Comparison of ENCODE assay signal across 1 cellular context in the genomic region with DNA sequence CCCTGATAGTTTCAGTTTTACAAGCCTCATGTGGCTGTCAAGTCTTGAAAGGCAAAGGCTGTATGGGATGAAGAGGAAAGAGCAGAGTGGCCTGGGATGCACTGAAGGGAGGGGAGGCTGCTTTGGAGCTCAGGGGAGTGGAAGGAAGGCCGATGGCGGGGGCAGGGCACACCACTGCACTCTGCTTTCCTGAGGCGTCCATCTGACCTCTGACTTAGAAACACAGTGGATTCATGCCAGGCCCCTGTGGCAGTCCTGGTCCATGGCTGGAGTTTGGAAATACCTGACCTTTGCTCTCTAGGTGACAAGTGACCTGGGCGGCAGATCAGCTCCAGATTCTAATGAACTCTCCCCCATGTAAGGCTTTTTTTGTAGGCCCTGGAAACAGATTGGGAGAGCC.
A peak's percentile ranks its signal among the peaks of the same experiment; 100 is the strongest.
TF ChIP-seq lines count a peak whose summit lies in the region.

No MANE protein-coding gene starts in this region.

TF ChIP-seq in HepG2, 621 proteins besides CTCF, POLR2A, EP300 and RAD21 (continued from another document and continues in another):
- TF ChIP-seq, protein P1, sequence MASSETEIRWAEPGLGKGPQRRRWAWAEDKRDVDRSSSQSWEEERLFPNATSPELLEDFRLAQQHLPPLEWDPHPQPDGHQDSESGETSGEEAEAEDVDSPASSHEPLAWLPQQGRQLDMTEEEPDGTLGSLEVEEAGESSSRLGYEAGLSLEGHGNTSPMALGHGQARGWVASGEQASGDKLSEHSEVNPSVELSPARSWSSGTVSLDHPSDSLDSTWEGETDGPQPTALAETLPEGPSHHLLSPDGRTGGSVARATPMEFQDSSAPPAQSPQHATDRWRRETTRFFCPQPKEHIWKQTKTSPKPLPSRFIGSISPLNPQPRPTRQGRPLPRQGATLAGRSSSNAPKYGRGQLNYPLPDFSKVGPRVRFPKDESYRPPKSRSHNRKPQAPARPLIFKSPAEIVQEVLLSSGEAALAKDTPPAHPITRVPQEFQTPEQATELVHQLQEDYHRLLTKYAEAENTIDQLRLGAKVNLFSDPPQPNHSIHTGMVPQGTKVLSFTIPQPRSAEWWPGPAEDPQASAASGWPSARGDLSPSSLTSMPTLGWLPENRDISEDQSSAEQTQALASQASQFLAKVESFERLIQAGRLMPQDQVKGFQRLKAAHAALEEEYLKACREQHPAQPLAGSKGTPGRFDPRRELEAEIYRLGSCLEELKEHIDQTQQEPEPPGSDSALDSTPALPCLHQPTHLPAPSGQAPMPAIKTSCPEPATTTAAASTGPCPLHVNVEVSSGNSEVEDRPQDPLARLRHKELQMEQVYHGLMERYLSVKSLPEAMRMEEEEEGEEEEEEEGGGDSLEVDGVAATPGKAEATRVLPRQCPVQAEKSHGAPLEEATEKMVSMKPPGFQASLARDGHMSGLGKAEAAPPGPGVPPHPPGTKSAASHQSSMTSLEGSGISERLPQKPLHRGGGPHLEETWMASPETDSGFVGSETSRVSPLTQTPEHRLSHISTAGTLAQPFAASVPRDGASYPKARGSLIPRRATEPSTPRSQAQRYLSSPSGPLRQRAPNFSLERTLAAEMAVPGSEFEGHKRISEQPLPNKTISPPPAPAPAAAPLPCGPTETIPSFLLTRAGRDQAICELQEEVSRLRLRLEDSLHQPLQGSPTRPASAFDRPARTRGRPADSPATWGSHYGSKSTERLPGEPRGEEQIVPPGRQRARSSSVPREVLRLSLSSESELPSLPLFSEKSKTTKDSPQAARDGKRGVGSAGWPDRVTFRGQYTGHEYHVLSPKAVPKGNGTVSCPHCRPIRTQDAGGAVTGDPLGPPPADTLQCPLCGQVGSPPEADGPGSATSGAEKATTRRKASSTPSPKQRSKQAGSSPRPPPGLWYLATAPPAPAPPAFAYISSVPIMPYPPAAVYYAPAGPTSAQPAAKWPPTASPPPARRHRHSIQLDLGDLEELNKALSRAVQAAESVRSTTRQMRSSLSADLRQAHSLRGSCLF (CRISPR knock-in tag; IDR thresholded peaks at IDR 0.05; ENCODE audit: borderline replicate concordance) = no peak
- TF ChIP-seq ZNF180 (CRISPR knock-in tag; IDR thresholded peaks at IDR 0.05; ENCODE audit: borderline replicate concordance, low read depth) (no peak), KDM3A (CRISPR knock-in tag; IDR thresholded peaks at IDR 0.05; ENCODE audit: low read depth) (no peak; the same call in 1 of the 2 replicates), CAMTA2 (CRISPR knock-in tag; IDR thresholded peaks at IDR 0.05; ENCODE audit: borderline replicate concordance) (no peak), ZNF775 (CRISPR knock-in tag; IDR thresholded peaks at IDR 0.05; ENCODE audit: borderline replicate concordance) (no peak), ZSCAN20 (CRISPR knock-in tag; IDR thresholded peaks at IDR 0.05; ENCODE audit: borderline replicate concordance) (no peak), ZNF446 (CRISPR knock-in tag; IDR thresholded peaks at IDR 0.05) (no peak), TMF1 (CRISPR knock-in tag; IDR thresholded peaks at IDR 0.05; ENCODE audit: low read depth) (no peak), ZNF678 (CRISPR knock-in tag; IDR thresholded peaks at IDR 0.05) (no peak), FOSL2 (CRISPR knock-in tag; IDR thresholded peaks at IDR 0.05) (peak; percentile 42), TAF1 (CRISPR knock-in tag; IDR thresholded peaks at IDR 0.05) (no peak), MED13 (CRISPR knock-in tag; IDR thresholded peaks at IDR 0.05) (no peak), FLYWCH1 (CRISPR knock-in tag; IDR thresholded peaks at IDR 0.05) (no peak), BRCA1 (CRISPR knock-in tag; IDR thresholded peaks at IDR 0.05) (no peak), ARNT (IDR thresholded peaks at IDR 0.05) (no peak), ZNF75D (CRISPR knock-in tag; IDR thresholded peaks at IDR 0.05; ENCODE audit: borderline replicate concordance) (no peak), JUNB (CRISPR knock-in tag; IDR thresholded peaks at IDR 0.05; ENCODE audit: borderline replicate concordance) (no peak), ZNF484 (CRISPR knock-in tag; IDR thresholded peaks at IDR 0.05; ENCODE audit: borderline replicate concordance, low read depth) (no peak), ZNF772 (CRISPR knock-in tag; IDR thresholded peaks at IDR 0.05) (no peak), ZNF329 (CRISPR knock-in tag; IDR thresholded peaks at IDR 0.05; ENCODE audit: low read depth) (0 out of 2 replicates have a peak, but pooled peaks have one; percentile 10), MIXL1 (CRISPR knock-in tag; IDR thresholded peaks at IDR 0.05) (0 out of 2 replicates have a peak, but pooled peaks have one; percentile 26), BCL6 (CRISPR knock-in tag; IDR thresholded peaks at IDR 0.05) (peak; percentile 40; the same call in 1 of the 2 replicates), ZNF674 (CRISPR knock-in tag; IDR thresholded peaks at IDR 0.05; ENCODE audit: low read depth) (no peak), RARA (CRISPR knock-in tag; IDR thresholded peaks at IDR 0.05) (peak; percentile 81), DNMT1 (CRISPR knock-in tag; IDR thresholded peaks at IDR 0.05) (no peak), JDP2 (CRISPR knock-in tag; IDR thresholded peaks at IDR 0.05; ENCODE audit: borderline replicate concordance) (no peak), ESRRA (CRISPR knock-in tag; IDR thresholded peaks at IDR 0.05; ENCODE audit: low read depth) (peak; percentile 86; the same call in 1 of the 2 replicates), SP1 (IDR thresholded peaks at IDR 0.05) (no peak), SP1 (CRISPR knock-in tag; IDR thresholded peaks at IDR 0.05) (no peak), SP2 (CRISPR knock-in tag; IDR thresholded peaks at IDR 0.05) (no peak), FOXK2 (IDR thresholded peaks at IDR 0.05) (no peak), ZFP90 (CRISPR knock-in tag; IDR thresholded peaks at IDR 0.05; ENCODE audit: borderline replicate concordance) (no peak), JARID2 (CRISPR knock-in tag; IDR thresholded peaks at IDR 0.05; ENCODE audit: insufficient replicate concordance) (no peak), TEAD3 (CRISPR knock-in tag; optimal IDR thresholded peaks at IDR 0.05; ENCODE audit: borderline replicate concordance) (peak; percentile 82)
- TF ChIP-seq, protein P2, sequence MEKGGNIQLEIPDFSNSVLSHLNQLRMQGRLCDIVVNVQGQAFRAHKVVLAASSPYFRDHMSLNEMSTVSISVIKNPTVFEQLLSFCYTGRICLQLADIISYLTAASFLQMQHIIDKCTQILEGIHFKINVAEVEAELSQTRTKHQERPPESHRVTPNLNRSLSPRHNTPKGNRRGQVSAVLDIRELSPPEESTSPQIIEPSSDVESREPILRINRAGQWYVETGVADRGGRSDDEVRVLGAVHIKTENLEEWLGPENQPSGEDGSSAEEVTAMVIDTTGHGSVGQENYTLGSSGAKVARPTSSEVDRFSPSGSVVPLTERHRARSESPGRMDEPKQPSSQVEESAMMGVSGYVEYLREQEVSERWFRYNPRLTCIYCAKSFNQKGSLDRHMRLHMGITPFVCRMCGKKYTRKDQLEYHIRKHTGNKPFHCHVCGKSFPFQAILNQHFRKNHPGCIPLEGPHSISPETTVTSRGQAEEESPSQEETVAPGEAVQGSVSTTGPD (CRISPR knock-in tag; IDR thresholded peaks at IDR 0.05) = no peak
- TF ChIP-seq, protein P3, sequence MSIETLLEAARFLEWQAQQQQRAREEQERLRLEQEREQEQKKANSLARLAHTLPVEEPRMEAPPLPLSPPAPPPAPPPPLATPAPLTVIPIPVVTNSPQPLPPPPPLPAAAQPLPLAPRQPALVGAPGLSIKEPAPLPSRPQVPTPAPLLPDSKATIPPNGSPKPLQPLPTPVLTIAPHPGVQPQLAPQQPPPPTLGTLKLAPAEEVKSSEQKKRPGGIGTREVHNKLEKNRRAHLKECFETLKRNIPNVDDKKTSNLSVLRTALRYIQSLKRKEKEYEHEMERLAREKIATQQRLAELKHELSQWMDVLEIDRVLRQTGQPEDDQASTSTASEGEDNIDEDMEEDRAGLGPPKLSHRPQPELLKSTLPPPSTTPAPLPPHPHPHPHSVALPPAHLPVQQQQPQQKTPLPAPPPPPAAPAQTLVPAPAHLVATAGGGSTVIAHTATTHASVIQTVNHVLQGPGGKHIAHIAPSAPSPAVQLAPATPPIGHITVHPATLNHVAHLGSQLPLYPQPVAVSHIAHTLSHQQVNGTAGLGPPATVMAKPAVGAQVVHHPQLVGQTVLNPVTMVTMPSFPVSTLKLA (IDR thresholded peaks at IDR 0.05) = no peak
- TF ChIP-seq, protein P4, sequence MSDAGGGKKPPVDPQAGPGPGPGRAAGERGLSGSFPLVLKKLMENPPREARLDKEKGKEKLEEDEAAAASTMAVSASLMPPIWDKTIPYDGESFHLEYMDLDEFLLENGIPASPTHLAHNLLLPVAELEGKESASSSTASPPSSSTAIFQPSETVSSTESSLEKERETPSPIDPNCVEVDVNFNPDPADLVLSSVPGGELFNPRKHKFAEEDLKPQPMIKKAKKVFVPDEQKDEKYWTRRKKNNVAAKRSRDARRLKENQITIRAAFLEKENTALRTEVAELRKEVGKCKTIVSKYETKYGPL (CRISPR knock-in tag; IDR thresholded peaks at IDR 0.05) = no peak
- TF ChIP-seq, protein P5, sequence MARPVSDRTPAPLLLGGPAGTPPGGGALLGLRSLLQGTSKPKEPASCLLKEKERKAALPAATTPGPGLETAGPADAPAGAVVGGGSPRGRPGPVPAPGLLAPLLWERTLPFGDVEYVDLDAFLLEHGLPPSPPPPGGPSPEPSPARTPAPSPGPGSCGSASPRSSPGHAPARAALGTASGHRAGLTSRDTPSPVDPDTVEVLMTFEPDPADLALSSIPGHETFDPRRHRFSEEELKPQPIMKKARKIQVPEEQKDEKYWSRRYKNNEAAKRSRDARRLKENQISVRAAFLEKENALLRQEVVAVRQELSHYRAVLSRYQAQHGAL (CRISPR knock-in tag; IDR thresholded peaks at IDR 0.05; ENCODE audit: not compliant biosample characterization) = no peak
- TF ChIP-seq, protein P6, sequence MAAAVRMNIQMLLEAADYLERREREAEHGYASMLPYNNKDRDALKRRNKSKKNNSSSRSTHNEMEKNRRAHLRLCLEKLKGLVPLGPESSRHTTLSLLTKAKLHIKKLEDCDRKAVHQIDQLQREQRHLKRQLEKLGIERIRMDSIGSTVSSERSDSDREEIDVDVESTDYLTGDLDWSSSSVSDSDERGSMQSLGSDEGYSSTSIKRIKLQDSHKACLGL (CRISPR knock-in tag; IDR thresholded peaks at IDR 0.05) = no peak
- TF ChIP-seq, protein P7, sequence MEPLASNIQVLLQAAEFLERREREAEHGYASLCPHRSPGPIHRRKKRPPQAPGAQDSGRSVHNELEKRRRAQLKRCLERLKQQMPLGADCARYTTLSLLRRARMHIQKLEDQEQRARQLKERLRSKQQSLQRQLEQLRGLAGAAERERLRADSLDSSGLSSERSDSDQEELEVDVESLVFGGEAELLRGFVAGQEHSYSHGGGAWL (CRISPR knock-in tag; IDR thresholded peaks at IDR 0.05) = no peak
- TF ChIP-seq, protein P8, sequence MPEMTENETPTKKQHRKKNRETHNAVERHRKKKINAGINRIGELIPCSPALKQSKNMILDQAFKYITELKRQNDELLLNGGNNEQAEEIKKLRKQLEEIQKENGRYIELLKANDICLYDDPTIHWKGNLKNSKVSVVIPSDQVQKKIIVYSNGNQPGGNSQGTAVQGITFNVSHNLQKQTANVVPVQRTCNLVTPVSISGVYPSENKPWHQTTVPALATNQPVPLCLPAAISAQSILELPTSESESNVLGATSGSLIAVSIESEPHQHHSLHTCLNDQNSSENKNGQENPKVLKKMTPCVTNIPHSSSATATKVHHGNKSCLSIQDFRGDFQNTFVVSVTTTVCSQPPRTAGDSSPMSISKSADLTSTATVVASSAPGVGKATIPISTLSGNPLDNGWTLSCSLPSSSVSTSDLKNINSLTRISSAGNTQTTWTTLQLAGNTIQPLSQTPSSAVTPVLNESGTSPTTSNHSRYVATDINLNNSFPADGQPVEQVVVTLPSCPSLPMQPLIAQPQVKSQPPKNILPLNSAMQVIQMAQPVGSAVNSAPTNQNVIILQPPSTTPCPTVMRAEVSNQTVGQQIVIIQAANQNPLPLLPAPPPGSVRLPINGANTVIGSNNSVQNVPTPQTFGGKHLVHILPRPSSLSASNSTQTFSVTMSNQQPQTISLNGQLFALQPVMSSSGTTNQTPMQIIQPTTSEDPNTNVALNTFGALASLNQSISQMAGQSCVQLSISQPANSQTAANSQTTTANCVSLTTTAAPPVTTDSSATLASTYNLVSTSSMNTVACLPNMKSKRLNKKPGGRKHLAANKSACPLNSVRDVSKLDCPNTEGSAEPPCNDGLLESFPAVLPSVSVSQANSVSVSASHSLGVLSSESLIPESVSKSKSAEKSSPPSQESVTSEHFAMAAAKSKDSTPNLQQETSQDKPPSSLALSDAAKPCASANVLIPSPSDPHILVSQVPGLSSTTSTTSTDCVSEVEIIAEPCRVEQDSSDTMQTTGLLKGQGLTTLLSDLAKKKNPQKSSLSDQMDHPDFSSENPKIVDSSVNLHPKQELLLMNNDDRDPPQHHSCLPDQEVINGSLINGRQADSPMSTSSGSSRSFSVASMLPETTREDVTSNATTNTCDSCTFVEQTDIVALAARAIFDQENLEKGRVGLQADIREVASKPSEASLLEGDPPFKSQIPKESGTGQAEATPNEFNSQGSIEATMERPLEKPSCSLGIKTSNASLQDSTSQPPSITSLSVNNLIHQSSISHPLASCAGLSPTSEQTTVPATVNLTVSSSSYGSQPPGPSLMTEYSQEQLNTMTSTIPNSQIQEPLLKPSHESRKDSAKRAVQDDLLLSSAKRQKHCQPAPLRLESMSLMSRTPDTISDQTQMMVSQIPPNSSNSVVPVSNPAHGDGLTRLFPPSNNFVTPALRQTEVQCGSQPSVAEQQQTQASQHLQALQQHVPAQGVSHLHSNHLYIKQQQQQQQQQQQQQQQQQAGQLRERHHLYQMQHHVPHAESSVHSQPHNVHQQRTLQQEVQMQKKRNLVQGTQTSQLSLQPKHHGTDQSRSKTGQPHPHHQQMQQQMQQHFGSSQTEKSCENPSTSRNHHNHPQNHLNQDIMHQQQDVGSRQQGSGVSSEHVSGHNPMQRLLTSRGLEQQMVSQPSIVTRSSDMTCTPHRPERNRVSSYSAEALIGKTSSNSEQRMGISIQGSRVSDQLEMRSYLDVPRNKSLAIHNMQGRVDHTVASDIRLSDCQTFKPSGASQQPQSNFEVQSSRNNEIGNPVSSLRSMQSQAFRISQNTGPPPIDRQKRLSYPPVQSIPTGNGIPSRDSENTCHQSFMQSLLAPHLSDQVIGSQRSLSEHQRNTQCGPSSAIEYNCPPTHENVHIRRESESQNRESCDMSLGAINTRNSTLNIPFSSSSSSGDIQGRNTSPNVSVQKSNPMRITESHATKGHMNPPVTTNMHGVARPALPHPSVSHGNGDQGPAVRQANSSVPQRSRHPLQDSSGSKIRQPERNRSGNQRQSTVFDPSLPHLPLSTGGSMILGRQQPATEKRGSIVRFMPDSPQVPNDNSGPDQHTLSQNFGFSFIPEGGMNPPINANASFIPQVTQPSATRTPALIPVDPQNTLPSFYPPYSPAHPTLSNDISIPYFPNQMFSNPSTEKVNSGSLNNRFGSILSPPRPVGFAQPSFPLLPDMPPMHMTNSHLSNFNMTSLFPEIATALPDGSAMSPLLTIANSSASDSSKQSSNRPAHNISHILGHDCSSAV (CRISPR knock-in tag; IDR thresholded peaks at IDR 0.05; ENCODE audit: borderline replicate concordance) = no peak
- TF ChIP-seq, protein P9, sequence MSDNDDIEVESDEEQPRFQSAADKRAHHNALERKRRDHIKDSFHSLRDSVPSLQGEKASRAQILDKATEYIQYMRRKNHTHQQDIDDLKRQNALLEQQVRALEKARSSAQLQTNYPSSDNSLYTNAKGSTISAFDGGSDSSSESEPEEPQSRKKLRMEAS (IDR thresholded peaks at IDR 0.05) = peak; percentile 38
